Comparison of ENCODE assay signal across 15 cellular contexts in genomic region chr2:41242001-41242331, GRCh38.
DNase-seq lines count a peak whose midpoint lies in the region; ATAC-seq and TF ChIP-seq lines count a peak whose summit lies in the region.
"Had no signal": no experiment of that assay in that cellular context is flagged by ENCODE, and none has a peak within 500 bp of the region (broad histone marks: within the 10 kb centered on the region; RNA-seq: fewer than 3 reads in every experiment).

No MANE protein-coding gene starts in this region.

- H4K20me1 ChIP-seq in DND-41 (ENCODE audit: insufficient read depth, low read length) (no peaks in the 10 kb centered on the region), OCI-LY3 (ENCODE audit: insufficient read depth, low read length) (no peaks in the 10 kb centered on the region)

- H2AFZ ChIP-seq in DND-41 (ENCODE audit: low read depth, low read length): peak overlapping the region; percentile 58
- H2AFZ ChIP-seq in OCI-LY3 (ENCODE audit: low read depth, low read length): no peak overlapping the region

- H3K4me2 ChIP-seq in DND-41 (ENCODE audit: insufficient read depth, low read length) (peak overlapping the region; percentile 43), OCI-LY3 (ENCODE audit: low read length) (peak overlapping the region; percentile 68)

- TF ChIP-seq CTCF in DND-41 (IDR thresholded peaks at IDR 0.05; ENCODE audit: borderline replicate concordance, extremely low read depth, low read length, poor library complexity, severe bottlenecking): no peak
- TF ChIP-seq CTCF in OCI-LY3 (IDR thresholded peaks at IDR 0.05; ENCODE audit: low read depth, low read length): no peak

- H3K27me3 ChIP-seq in DND-41 (ENCODE audit: insufficient read depth, low read length, poor library complexity) (no peaks in the 10 kb centered on the region), OCI-LY3 (ENCODE audit: low read depth, low read length) (no peaks in the 10 kb centered on the region)

- H3K27ac ChIP-seq in DND-41 (ENCODE audit: low read length): peak overlapping the region; percentile 95
- H3K27ac ChIP-seq in OCI-LY3 (ENCODE audit: low read length): peak overlapping the region; percentile 62
- H3K27ac ChIP-seq: C4-2B had no signal

- H3K9ac ChIP-seq in DND-41 (ENCODE audit: low read depth, low read length) (peak overlapping the region; percentile 52), OCI-LY3 (ENCODE audit: low read length) (peak overlapping the region; percentile 35; the same call in 1 of the 2 replicates)

- H3K4me3 ChIP-seq in DND-41 (ENCODE audit: low read depth in 1 of 2, low read length in 2 of 2) (no peak overlapping the region; a peak in 1 of 4 replicates), OCI-LY3 (ENCODE audit: low read length) (peak overlapping the region; percentile 19; the same call in 1 of the 2 replicates)
- H3K4me3 ChIP-seq: HAP-1 had no signal

- H3K79me2 ChIP-seq in DND-41 (ENCODE audit: insufficient read depth, low read length): no peaks in the 10 kb centered on the region
- H3K79me2 ChIP-seq in OCI-LY3 (ENCODE audit: low read length): no peaks in the 10 kb centered on the region

- no peak for DNase-seq in Right ventricle myocardium inferior (ENCODE audit: missing footprints)
- DNase-seq in cardiac septum (ENCODE audit: low spot score): no peak
- DNase-seq in DND-41: no peak
- no peak for DNase-seq in left ventricle myocardium superior
- DNase-seq in GM19240 (ENCODE audit: insufficient read length, low spot score): no peak
- DNase-seq in stimulated activated naive CD8-positive, alpha-beta T cell treated with anti-CD3 and anti-CD28 coated beads, Interleukin-15, Interleukin-2, amounts not matched to agents 100 U/mL and 50 U/mL, for 24 hours: no peak
- DNase-seq: ACHN; CD4-positive, alpha-beta memory T cell; GF-D8; GOT3 had no signal

- H3K4me1 ChIP-seq in DND-41 (ENCODE audit: insufficient read depth, low read length): peaks cover 47% of the 10 kb centered on the region
- peaks cover 44% of the 10 kb centered on the region for H3K4me1 ChIP-seq in OCI-LY3 (ENCODE audit: low read length)
- H3K4me1 ChIP-seq: HAP-1 had no signal

- H3K9me3 ChIP-seq in DND-41 (ENCODE audit: insufficient read depth, low read length, severe bottlenecking): peaks cover 8% of the 10 kb centered on the region
- peaks cover 3% of the 10 kb centered on the region; the same call in 1 of the 2 replicates for H3K9me3 ChIP-seq in OCI-LY3 (ENCODE audit: insufficient read depth, low read length)
- H3K9me3 ChIP-seq: HAP-1 had no signal

- intact Hi-C loops in Right ventricle myocardium inferior (cut with DNase I): no loop called here
- intact Hi-C loops in cardiac septum (cut with DNase I): no loop called here
- intact Hi-C loops in left ventricle myocardium superior (cut with micrococcal nuclease): no loop called here

- H3K36me3 ChIP-seq in DND-41 (ENCODE audit: insufficient read depth, low read length) (no peaks in the 10 kb centered on the region), OCI-LY3 (replicated peaks; ENCODE audit: low read depth, low read length) (peaks cover 2% of the 10 kb centered on the region)
- H3K36me3 ChIP-seq: HAP-1 had no signal

- ATAC-seq in Right ventricle myocardium inferior (peak; percentile 45), DND-41 (ENCODE audit: insufficient read depth, low read depth) (no peak), left ventricle myocardium superior (peak; percentile 60), GM19452 (IDR thresholded peaks at IDR 0.05; ENCODE audit: unreplicated experiment) (no peak)
- no peak for ATAC-seq in stimulated activated naive CD8-positive, alpha-beta T cell treated with anti-CD3 and anti-CD28 coated beads, Interleukin-15, Interleukin-2, amounts not matched to agents 100 U/mL and 50 U/mL, for 24 hours
- ATAC-seq: HepG2 had no signal

Comparison
In these comparisons a context has a peak if more than half of its experiments do, and no peak if none do; other contexts are left out.
1. ATAC-seq: peak in Right ventricle myocardium inferior (single experiment) and left ventricle myocardium superior (single experiment); none in DND-41 (single experiment), stimulated activated naive CD8-positive, alpha-beta T cell treated with anti-CD3 and anti-CD28 coated beads, Interleukin-15, Interleukin-2, amounts not matched to agents 100 U/mL and 50 U/mL, for 24 hours (single experiment) and GM19452 (single experiment).